Comparison of ENCODE assay signal across 1 cellular context in the genomic region with DNA sequence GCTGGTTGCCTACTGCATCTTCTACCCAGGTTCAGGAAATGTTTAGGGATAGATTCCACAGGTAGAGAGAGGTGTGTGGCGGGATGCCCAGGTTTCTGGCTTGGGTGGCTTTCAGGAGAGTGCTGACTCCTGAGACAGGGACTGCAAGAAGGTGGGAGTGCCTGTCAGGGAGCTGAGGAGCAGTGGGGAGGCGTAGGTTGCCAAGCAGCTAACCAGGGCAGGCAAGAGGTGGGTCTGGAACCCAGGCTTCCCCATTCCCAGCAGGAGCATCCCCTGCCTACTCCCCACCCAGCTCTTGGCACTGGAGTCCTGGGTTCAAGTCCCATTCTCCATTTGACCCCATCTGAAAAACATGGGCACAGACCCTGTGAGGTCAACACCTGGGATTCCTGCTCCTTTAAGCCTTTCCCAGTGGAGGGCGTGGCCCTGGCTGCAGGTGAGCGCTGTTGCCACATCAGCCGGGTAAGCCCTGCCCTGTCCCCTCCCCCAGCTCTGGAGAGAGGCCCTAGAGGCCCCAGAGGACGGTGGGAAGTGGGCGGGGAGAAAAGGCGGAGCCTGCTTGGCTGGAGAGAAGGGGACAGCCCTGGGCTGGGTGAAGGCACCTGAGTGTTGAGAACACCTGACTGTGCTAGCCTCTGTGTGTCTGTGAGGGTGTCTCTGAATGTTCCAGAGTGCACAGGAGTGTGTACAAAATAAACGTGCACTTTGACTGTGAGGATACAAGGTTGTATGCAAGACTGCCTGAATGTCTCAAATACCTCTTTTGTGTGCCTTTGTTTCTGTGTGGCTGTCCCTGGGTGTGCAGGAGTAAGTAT.
TF ChIP-seq lines count a peak whose summit lies in the region.

No MANE protein-coding gene starts in this region.

TF ChIP-seq in IMR-90, 13 proteins besides CTCF, POLR2A, EP300 and RAD21:
- no peak for TF ChIP-seq USF2 (IDR thresholded peaks at IDR 0.05; ENCODE audit: low read depth, low read length)
- TF ChIP-seq RFX5 (IDR thresholded peaks at IDR 0.05; ENCODE audit: low read depth, low read length) = no peak
- no peak for TF ChIP-seq MAZ (IDR thresholded peaks at IDR 0.05; ENCODE audit: borderline replicate concordance, low read depth, low read length)
